8 cellular contexts compared by ENCODE assay signal in the genomic region with DNA sequence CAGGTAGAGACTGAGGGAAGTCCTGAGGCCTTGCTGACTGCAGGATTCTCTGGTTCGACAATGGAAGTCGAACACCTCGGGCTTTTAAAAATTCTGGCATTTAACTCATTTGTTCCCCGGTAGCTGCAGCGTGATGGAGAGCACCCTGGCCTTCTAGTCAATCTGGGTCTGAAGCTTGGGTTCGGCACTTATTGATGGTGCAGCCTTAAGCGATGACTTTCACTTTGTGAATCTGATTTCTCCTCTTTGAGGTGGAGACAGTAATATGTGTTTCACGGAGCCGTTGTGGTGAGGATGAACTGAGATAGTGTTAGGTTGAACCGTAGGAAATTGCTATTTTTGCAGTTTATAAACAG. TPM values are rescaled to one million over a fixed set of nuclear protein-coding genes. Genes with fewer than 3 reads are reported as not detected.
A peak's percentile ranks its signal among the peaks of the same experiment; 100 is the strongest.
DNase-seq lines count a peak whose midpoint lies in the region; ATAC-seq and TF ChIP-seq lines count a peak whose summit lies in the region.

No MANE protein-coding gene starts in this region.

- no peaks in the 10 kb centered on the region for H3K9me3 ChIP-seq in CD8-positive, alpha-beta memory T cell (ENCODE audit: low read length)
- no peaks in the 10 kb centered on the region for H3K9me3 ChIP-seq in MG63
- no peaks in the 10 kb centered on the region for H3K9me3 ChIP-seq in effector memory CD4-positive, alpha-beta T cell (ENCODE audit: control insufficient read depth, low read length)
- H3K9me3 ChIP-seq in neuron (ENCODE audit: low read length) = no peaks in the 10 kb centered on the region

- peak overlapping the region; percentile 75 for H3K4me3 ChIP-seq in CD8-positive, alpha-beta memory T cell (ENCODE audit: low read length)
- H3K4me3 ChIP-seq in MG63 (peak overlapping the region; percentile 94), neuron (ENCODE audit: low read length) (peak overlapping the region; percentile 85)
- peak overlapping the region; percentile 47 for H3K4me3 ChIP-seq in effector memory CD4-positive, alpha-beta T cell (ENCODE audit: insufficient read depth, low read depth, low read length, poor library complexity, severe bottlenecking)

- peaks cover 5% of the 10 kb centered on the region for H3K36me3 ChIP-seq in CD8-positive, alpha-beta memory T cell (ENCODE audit: insufficient read depth, low read length)
- H3K36me3 ChIP-seq in MG63 (peaks cover 34% of the 10 kb centered on the region), neuron (ENCODE audit: insufficient read depth, low read length) (peaks cover 18% of the 10 kb centered on the region)
- H3K36me3 ChIP-seq in effector memory CD4-positive, alpha-beta T cell (ENCODE audit: control insufficient read depth, insufficient read depth, low read length) = peaks cover 1% of the 10 kb centered on the region

- peak overlapping the region; percentile 52 for H3K27ac ChIP-seq in CD8-positive, alpha-beta memory T cell (ENCODE audit: low read depth, low read length)
- H3K27ac ChIP-seq in effector memory CD4-positive, alpha-beta T cell (ENCODE audit: insufficient read depth, low read length, poor library complexity, severe bottlenecking) = peak overlapping the region; percentile 63

- peak overlapping the region; percentile 68 for H2AFZ ChIP-seq in neuron (ENCODE audit: low read depth, low read length)

- H3K9me3 Mint-ChIP-seq in CD8-positive, alpha-beta memory T cell = no peaks in the 10 kb centered on the region

- peaks cover 0 to 22% (median 2%) of the 10 kb centered on the region in 3 donors for H3K36me3 Mint-ChIP-seq in CD8-positive, alpha-beta memory T cell

- H3K27ac Mint-ChIP-seq in CD8-positive, alpha-beta memory T cell = peak overlapping the region; percentile 86 to 98 (median 94)

- DNase-seq in CD8-positive, alpha-beta memory T cell = no peak
- DNase-seq in MG63 (no peak), cortex of kidney (lab: John Stamatoyannopoulos, UW) (no peak), NCI-H2196 treated with DMSO at 0.1 percent for 48 hours (lab: John Stamatoyannopoulos, UW; ENCODE audit: unreplicated experiment) (no peak), GM13976 (ENCODE audit: low spot score) (no peak)
- DNase-seq in effector memory CD4-positive, alpha-beta T cell = no peak

- no peaks in the 10 kb centered on the region for H3K27me3 Mint-ChIP-seq in CD8-positive, alpha-beta memory T cell

- ATAC-seq in GM21390 (IDR thresholded peaks at IDR 0.05; ENCODE audit: unreplicated experiment) = no peak

- H3K27me3 ChIP-seq in CD8-positive, alpha-beta memory T cell (ENCODE audit: insufficient read depth, low read length, poor library complexity, severe bottlenecking) = no peaks in the 10 kb centered on the region
- no peaks in the 10 kb centered on the region for H3K27me3 ChIP-seq in MG63
- no peaks in the 10 kb centered on the region for H3K27me3 ChIP-seq in effector memory CD4-positive, alpha-beta T cell (replicated peaks; ENCODE audit: control insufficient read depth, insufficient read depth, low read length, poor library complexity, severe bottlenecking)
- no peaks in the 10 kb centered on the region for H3K27me3 ChIP-seq in neuron (ENCODE audit: insufficient read depth, low read length)

- POLR2A ChIA-PET in CD8-positive, alpha-beta memory T cell (lab: Charles Lee) = interaction anchor here (0.7 to 0.9 kb wide), 2 partner anchors 42 to 103 kb away, joined by 3 to 9 read pairs; a partner anchor contains a TSS

- no peak for TF ChIP-seq CTCF in GM13976 (IDR thresholded peaks at IDR 0.05; ENCODE audit: borderline replicate concordance, control extremely low read depth, extremely low read depth, insufficient read depth, missing control alignments)

- H3K4me1 Mint-ChIP-seq in CD8-positive, alpha-beta memory T cell = peaks cover 38 to 50% (median 48%) of the 10 kb centered on the region in 3 donors

- in situ Hi-C loops in GM13976 (cut with MboI; ENCODE audit: low sequenced_read_pairs, unreplicated experiment) = no loop called here

- CTCF ChIA-PET in CD8-positive, alpha-beta memory T cell (lab: Charles Lee) = interaction anchor here (0.6 to 2.3 kb wide), 13 partner anchors 9 to 75 kb away, joined by 3 to 19 read pairs (median 5); a partner anchor contains a TSS

- H3K4me3 Mint-ChIP-seq in CD8-positive, alpha-beta memory T cell = peak overlapping the region; percentile 87 to 96 (median 90)

- peaks cover 33% of the 10 kb centered on the region for H3K4me1 ChIP-seq in CD8-positive, alpha-beta memory T cell (ENCODE audit: insufficient read depth, low read length)
- peaks cover 17% of the 10 kb centered on the region for H3K4me1 ChIP-seq in effector memory CD4-positive, alpha-beta T cell (ENCODE audit: control insufficient read depth, insufficient read depth, low read length, poor library complexity, severe bottlenecking)
- H3K4me1 ChIP-seq in neuron (ENCODE audit: insufficient read depth, low read length) = peaks cover 17% of the 10 kb centered on the region

RNA-seq across cellular contexts. Expression of a gene that starts 0.6 kb away (rescaled TPM):
- total RNA-seq in CD8-positive, alpha-beta memory T cell = 10 to 100 TPM; 59.4 to 63.9 TPM
- polyA plus RNA-seq in CD8-positive, alpha-beta memory T cell = 30.0 TPM
- total RNA-seq in MG63 (2014; rRNA removed; shearing (Covaris generic); ENCODE audit: low replicate concordance) = 16.3 and 28.4 TPM in 2 replicates

RNA-seq across cellular contexts. Expression of a gene that starts 42.0 kb away (rescaled TPM):
- 1,000 to 10,000 TPM; 2,146 to 2,187 TPM for total RNA-seq in CD8-positive, alpha-beta memory T cell
- polyA plus RNA-seq in CD8-positive, alpha-beta memory T cell = 337 TPM
- 3,484 and 3,839 TPM in 2 replicates for total RNA-seq in MG63 (2014; rRNA removed; shearing (Covaris generic); ENCODE audit: low replicate concordance)

RNA-seq across cellular contexts. Expression of a gene that starts 47.0 kb away (rescaled TPM):
- total RNA-seq in CD8-positive, alpha-beta memory T cell = under 1 TPM; 0.53 to 0.68 TPM
- not detected for polyA plus RNA-seq in CD8-positive, alpha-beta memory T cell
- total RNA-seq in MG63 (2014; rRNA removed; shearing (Covaris generic); ENCODE audit: low replicate concordance) = 1.1 TPM in 1 of 2 replicates, not detected in the other
